ENCODE assay signal across 20 cellular contexts in genomic region chr2:123245156-123245555, GRCh38.
DNase-seq lines count a peak whose midpoint lies in the region; ATAC-seq, FAIRE-seq and TF ChIP-seq lines count a peak whose summit lies in the region.
"Had no signal": no experiment of that assay in that cellular context is flagged by ENCODE, and none has a peak within 500 bp of the region (broad histone marks: within the 10 kb centered on the region; RNA-seq: fewer than 3 reads in every experiment).

No MANE protein-coding gene starts in this region.

- no peak overlapping the region for H3K4me2 ChIP-seq in H1 (ENCODE audit: insufficient read depth in 1 of 2, low read depth in 2 of 2, low read length in 2 of 2)
- H3K4me2 ChIP-seq in osteoblast (ENCODE audit: insufficient read depth, low read length) = no peak overlapping the region

- no peak overlapping the region for H2AK5ac ChIP-seq in H1 (ENCODE audit: low read depth, low read length)

- no peak overlapping the region for H3K4me3 ChIP-seq in H1 (ENCODE audit: extremely low read depth in 1 of 4, insufficient read depth in 2 of 4, low read depth in 3 of 4, low read length in 4 of 4)
- H3K4me3 ChIP-seq in osteoblast (ENCODE audit: insufficient read depth, low read length) = no peak overlapping the region
- no peak overlapping the region for H3K4me3 ChIP-seq in suprapubic skin
- H3K4me3 ChIP-seq: GM23248, K562 had no signal

- TF ChIP-seq CTCF in H1 (IDR thresholded peaks at IDR 0.05; ENCODE audit: control extremely low read depth in 1 of 3, insufficient read depth in 1 of 3, low read depth in 1 of 3, low read length in 3 of 3) (no peak), osteoblast (IDR thresholded peaks at IDR 0.05; ENCODE audit: extremely low read depth, low read depth, low read length) (no peak), suprapubic skin (IDR thresholded peaks at IDR 0.05) (no peak)

- no peak overlapping the region for H2BK15ac ChIP-seq in H1 (ENCODE audit: low read length)

- no peak overlapping the region for H3K23ac ChIP-seq in H1 (ENCODE audit: insufficient read length)

- no peak overlapping the region for H3K9ac ChIP-seq in H1 (replicated peaks in 1 of 4; ENCODE audit: extremely low read depth in 1 of 4, low read depth in 3 of 4, low read length in 3 of 4)
- H3K9ac ChIP-seq: GM23248 had no signal

- H3K9me3 ChIP-seq in H1 (ENCODE audit: insufficient read depth in 2 of 2, low read depth in 1 of 2, low read length in 1 of 2) = no peaks in the 10 kb centered on the region
- no peaks in the 10 kb centered on the region for H3K9me3 ChIP-seq in osteoblast (ENCODE audit: low read depth, low read length)
- H3K9me3 ChIP-seq in suprapubic skin = peaks cover 6% of the 10 kb centered on the region
- H3K9me3 ChIP-seq: BE2C had no signal

- H3K4me1 ChIP-seq in H1 (replicated peaks in 1 of 4; ENCODE audit: control insufficient read depth in 3 of 4, insufficient read depth in 4 of 4, low read length in 3 of 4) (no peaks in the 10 kb centered on the region), osteoblast (ENCODE audit: insufficient read depth, low read length) (no peaks in the 10 kb centered on the region), suprapubic skin (no peaks in the 10 kb centered on the region)
- H3K4me1 ChIP-seq: BE2C had no signal

- H3K79me1 ChIP-seq in H1 (ENCODE audit: low read depth, low read length) = no peaks in the 10 kb centered on the region

- no peak for ATAC-seq in HG03571 (IDR thresholded peaks at IDR 0.05; ENCODE audit: unreplicated experiment)
- ATAC-seq: K562 had no signal

- H4K20me1 ChIP-seq in H1 (replicated peaks in 1 of 2; ENCODE audit: control insufficient read depth in 1 of 2, insufficient read depth in 2 of 2, low read length in 2 of 2) (no peaks in the 10 kb centered on the region), osteoblast (ENCODE audit: insufficient read depth, low read length) (no peaks in the 10 kb centered on the region)

- 0 out of 2 replicates have a peak overlapping the region, but pooled peaks have one; percentile 17 for H2BK12ac ChIP-seq in H1 (ENCODE audit: low read depth, low read length)

- no peaks in the 10 kb centered on the region for H3K79me2 ChIP-seq in H1 (ENCODE audit: control insufficient read depth in 1 of 2, insufficient read depth in 2 of 2, low read length in 2 of 2)
- no peaks in the 10 kb centered on the region for H3K79me2 ChIP-seq in osteoblast (ENCODE audit: insufficient read depth, low read length)

- no peak overlapping the region for H3K18ac ChIP-seq in H1 (ENCODE audit: extremely low read depth, low read length)

- no peak overlapping the region for H3K56ac ChIP-seq in H1 (replicated peaks; ENCODE audit: insufficient read length, low read depth, low read length)

- no peak overlapping the region for H2BK20ac ChIP-seq in H1 (ENCODE audit: low read length)

- peak; percentile 52 for DNase-seq in NCI-H82 treated with DMSO at 0.1 percent for 48 hours (lab: John Stamatoyannopoulos, UW; ENCODE audit: unreplicated experiment)
- DNase-seq in H1 (ENCODE audit: low read depth in 1 of 2, low spot score in 2 of 2) = no peak
- peak; percentile 1 for DNase-seq in osteoblast (ENCODE audit: insufficient read length, low spot score, missing footprints)
- no peak for DNase-seq in DMS53 (lab: John Stamatoyannopoulos, UW)
- no peak for DNase-seq in suprapubic skin (ENCODE audit: low spot score in 2 of 2)
- DNase-seq: ACHN; BE2C; C1 segment of cervical spinal cord; CD4-positive, CD25-positive, alpha-beta regulatory T cell; DMS153; DMS79 treated with DMSO at 0.1 percent for 48 hours; GF-D8; GM23248; HCEC 1CT; IMR-90 had no signal

- POLR2A ChIA-PET in H1 (lab: Charles Lee; ENCODE audit: partially characterized antibody) = no interaction called here

- no peaks in the 10 kb centered on the region for H3K23me2 ChIP-seq in H1 (ENCODE audit: low read depth, low read length)

- TF ChIP-seq RAD21 in H1 (IDR thresholded peaks at IDR 0.05 in 1 of 2, conservative IDR thresholded peaks at IDR 0.05 in 1 of 2; ENCODE audit: low read depth in 2 of 2, low read length in 2 of 2) = no peak

- H2AFZ ChIP-seq in H1 (ENCODE audit: low read length) = 0 out of 2 replicates have a peak overlapping the region, but pooled peaks have one; percentile 44
- H2AFZ ChIP-seq in osteoblast (ENCODE audit: low read length) = no peak overlapping the region
- H2AFZ ChIP-seq: GM23248 had no signal

- H3K14ac ChIP-seq in H1 (ENCODE audit: insufficient read length) = no peak overlapping the region

- H2BK5ac ChIP-seq in H1 (ENCODE audit: low read depth, low read length) = no peak overlapping the region

- no peaks in the 10 kb centered on the region for H3K27me3 ChIP-seq in H1 (replicated peaks in 1 of 4; ENCODE audit: control insufficient read depth in 3 of 4, extremely low read depth in 1 of 4, insufficient read depth in 3 of 4, low read length in 3 of 4)
- H3K27me3 ChIP-seq in osteoblast (ENCODE audit: insufficient read depth, low read length) = no peaks in the 10 kb centered on the region
- no peaks in the 10 kb centered on the region for H3K27me3 ChIP-seq in suprapubic skin
- H3K27me3 ChIP-seq: BE2C had no signal

- no peak overlapping the region for H4K8ac ChIP-seq in H1 (ENCODE audit: extremely low read depth, insufficient read depth, low read length)

- no peak overlapping the region for H4K5ac ChIP-seq in H1 (ENCODE audit: insufficient read length, low read depth, low read length)

- WGBS in H1 (ENCODE audit: extremely low coverage in 1 of 2, insufficient coverage in 1 of 2, insufficient read length in 1 of 2, insufficient replicate concordance in 2 of 2, low coverage in 1 of 2, low lambda C conversion rate in 2 of 2, missing lambda C conversion rate in 1 of 2), 2 experiments = no CpG with 5 or more reads among the region's 3 CpGs
- WGBS in suprapubic skin = no CpG with 5 or more reads among the region's 3 CpGs

- H4K91ac ChIP-seq in H1 (replicated peaks; ENCODE audit: insufficient read length, low read length) = no peak overlapping the region

- TF ChIP-seq EP300 in H1 (IDR thresholded peaks at IDR 0.05; ENCODE audit: borderline replicate concordance in 1 of 2, low read depth in 2 of 2, low read length in 2 of 2) (no peak), suprapubic skin (IDR thresholded peaks at IDR 0.05) (no peak)

- H3K4ac ChIP-seq in H1 (replicated peaks; ENCODE audit: insufficient read length, low read depth, low read length) = no peak overlapping the region

- FAIRE-seq in H1 (lab: Jason Lieb, UNC) = no peak
- FAIRE-seq: A204.1, H54, K562 had no signal

- no peak overlapping the region for H2BK120ac ChIP-seq in H1 (replicated peaks; ENCODE audit: low read depth, low read length)

- H3K27ac ChIP-seq in H1 (ENCODE audit: low read depth, low read length) = no peak overlapping the region
- H3K27ac ChIP-seq in osteoblast (ENCODE audit: low read depth, low read length) = no peak overlapping the region
- no peak overlapping the region for H3K27ac ChIP-seq in suprapubic skin
- H3K27ac ChIP-seq: GM23248, HL-60 had no signal

- H3K36me3 ChIP-seq in H1 (ENCODE audit: control insufficient read depth in 2 of 4, insufficient read depth in 4 of 4, low read length in 3 of 4) (no peaks in the 10 kb centered on the region), osteoblast (ENCODE audit: insufficient read depth, low read length) (no peaks in the 10 kb centered on the region), suprapubic skin (no peaks in the 10 kb centered on the region)
- H3K36me3 ChIP-seq: BE2C had no signal

- CTCF ChIA-PET in H1 (lab: Charles Lee; ENCODE audit: partially characterized antibody) = no interaction called here

- TF ChIP-seq POLR2A in H1 (IDR thresholded peaks at IDR 0.05; ENCODE audit: control extremely low read depth in 1 of 2, low read depth in 2 of 2, low read length in 2 of 2) (no peak), suprapubic skin (IDR thresholded peaks at IDR 0.05) (no peak)

TF ChIP-seq in H1, 55 proteins besides CTCF, POLR2A, EP300 and RAD21:
- no peak for TF ChIP-seq CBX5 (IDR thresholded peaks at IDR 0.05; ENCODE audit: low read depth, low read length)
- no peak for TF ChIP-seq ZNF274 (IDR thresholded peaks at IDR 0.05; ENCODE audit: borderline replicate concordance, extremely low read depth, low read length)

Comparison
In these comparisons a context has a peak if more than half of its experiments do, and no peak if none do; other contexts are left out.
1. DNase-seq: peak in NCI-H82 treated with DMSO at 0.1 percent for 48 hours (single experiment) and osteoblast (single experiment); none in H1 (0 of 2), DMS53 (single experiment) and suprapubic skin (0 of 2).